ENCODE assay signal across 8 cellular contexts in genomic region chr9:94030318-94031179, GRCh38. TPM values are rescaled to one million over a fixed set of nuclear protein-coding genes. Genes with fewer than 3 reads are reported as not detected.
DNase-seq lines count a peak whose midpoint lies in the region; ATAC-seq and TF ChIP-seq lines count a peak whose summit lies in the region.

No MANE protein-coding gene starts in this region.

- H3K27ac ChIP-seq in DND-41 (ENCODE audit: low read length) (peak overlapping the region; percentile 88), subcutaneous abdominal adipose tissue (ENCODE audit: low read depth, low read length) (peak overlapping the region; percentile 70)

- peak; percentile 81 for DNase-seq in DND-41
- peak; percentile 71 for DNase-seq in Jurkat, Clone E6-1 (ENCODE audit: low read depth, low spot score)
- DNase-seq in RPMI8226, result peak; percentile 81
- DNase-seq in activated effector memory CD4-positive, alpha-beta T cell treated with anti-CD3 and anti-CD28 coated beads, Interleukin-2, amount 50 U/mL, for 16 hours, result peak; percentile 93
- DNase-seq in foreskin melanocyte, result peak; percentile 82

- H3K9ac ChIP-seq in DND-41 (ENCODE audit: low read depth, low read length) (peak overlapping the region; percentile 81), subcutaneous abdominal adipose tissue (ENCODE audit: low read length in 5 of 5) (peak overlapping the region; percentile 57 to 88 (median 86))

- H3K27me3 ChIP-seq in DND-41 (ENCODE audit: insufficient read depth, low read length, poor library complexity) (no peaks in the 10 kb centered on the region), neuron (ENCODE audit: insufficient read depth, low read length) (no peaks in the 10 kb centered on the region), subcutaneous abdominal adipose tissue (ENCODE audit: control insufficient read depth in 5 of 5, insufficient read depth in 4 of 5, low read length in 5 of 5) (no peaks in the 10 kb centered on the region)

- TF ChIP-seq CTCF in DND-41 (IDR thresholded peaks at IDR 0.05; ENCODE audit: borderline replicate concordance, extremely low read depth, low read length, poor library complexity, severe bottlenecking), result no peak

- H3K4me2 ChIP-seq in DND-41 (ENCODE audit: insufficient read depth, low read length), result peak overlapping the region; percentile 63

- no peaks in the 10 kb centered on the region; the same call in 1 of the 2 replicates for H3K36me3 ChIP-seq in DND-41 (ENCODE audit: insufficient read depth, low read length)
- H3K36me3 ChIP-seq in neuron (ENCODE audit: insufficient read depth, low read length), result no peaks in the 10 kb centered on the region
- no peaks in the 10 kb centered on the region for H3K36me3 ChIP-seq in subcutaneous abdominal adipose tissue (ENCODE audit: control insufficient read depth in 5 of 5, insufficient read depth in 5 of 5, low read length in 5 of 5)

- peaks cover 32% of the 10 kb centered on the region for H3K79me2 ChIP-seq in DND-41 (ENCODE audit: insufficient read depth, low read length)

- no peaks in the 10 kb centered on the region for H4K20me1 ChIP-seq in DND-41 (ENCODE audit: insufficient read depth, low read length)

- peak overlapping the region; percentile 91 for H2AFZ ChIP-seq in DND-41 (ENCODE audit: low read depth, low read length)
- peak overlapping the region; percentile 83 for H2AFZ ChIP-seq in neuron (ENCODE audit: low read depth, low read length)

- H3K4me1 ChIP-seq in DND-41 (ENCODE audit: insufficient read depth, low read length), result peaks cover 32% of the 10 kb centered on the region
- H3K4me1 ChIP-seq in neuron (ENCODE audit: insufficient read depth, low read length), result no peaks in the 10 kb centered on the region
- H3K4me1 ChIP-seq in subcutaneous abdominal adipose tissue (ENCODE audit: control insufficient read depth in 5 of 5, insufficient read depth in 5 of 5, low read length in 5 of 5), result peaks cover 0 to 23% (median 20%) of the 10 kb centered on the region in 5 donors

- H3K9me3 ChIP-seq in DND-41 (ENCODE audit: insufficient read depth, low read length, severe bottlenecking), result no peaks in the 10 kb centered on the region
- H3K9me3 ChIP-seq in neuron (ENCODE audit: low read length), result peaks cover 3% of the 10 kb centered on the region
- no peaks in the 10 kb centered on the region for H3K9me3 ChIP-seq in subcutaneous abdominal adipose tissue (ENCODE audit: control insufficient read depth in 5 of 5, low read length in 5 of 5)

- ATAC-seq in DND-41 (ENCODE audit: insufficient read depth, low read depth) (peak; percentile 99), GM21717 (IDR thresholded peaks at IDR 0.05; ENCODE audit: unreplicated experiment) (peak; percentile 98)

- peak overlapping the region; percentile 61 to 90; a peak in 3 of 4 replicates for H3K4me3 ChIP-seq in DND-41 (ENCODE audit: low read depth in 1 of 2, low read length in 2 of 2)
- peak overlapping the region; percentile 83 for H3K4me3 ChIP-seq in Jurkat, Clone E6-1 (ENCODE audit: low read length)
- H3K4me3 ChIP-seq in neuron (ENCODE audit: low read length), result peak overlapping the region; percentile 69
- H3K4me3 ChIP-seq in subcutaneous abdominal adipose tissue (ENCODE audit: low read depth in 1 of 5, low read length in 5 of 5), result peak overlapping the region; percentile 86 to 99 (median 93)

RNA-seq across cellular contexts. Expression of gene PTPDC1, which starts 53.7 kb away (rescaled TPM):
- 11.0 TPM for polyA plus RNA-seq in Jurkat, Clone E6-1 (2012; ENCODE audit: insufficient read depth, insufficient read length)

Comparison
In these comparisons a context has a peak if more than half of its experiments do, and no peak if none do; other contexts are left out.
1. Peak in every context shown above with its lines: DNase-seq, ATAC-seq, H3K4me3 ChIP-seq and H3K27ac ChIP-seq.